8 cellular contexts compared by ENCODE assay signal in genomic region chr7:97927797-97928748, GRCh38. TPM values are rescaled to one million over a fixed set of nuclear protein-coding genes. Genes with fewer than 3 reads are reported as not detected.
DNase-seq lines count a peak whose midpoint lies in the region; TF ChIP-seq lines count a peak whose summit lies in the region.
"Not testable (repeated sequence)": the region's sequence is repeated elsewhere in the genome, so short reads cannot be mapped to it uniquely, and the experiment has no call there.

No MANE protein-coding gene starts in this region.

- H3K9me3 ChIP-seq in colonic mucosa; subcutaneous abdominal adipose tissue (ENCODE audit: control insufficient read depth in 5 of 5, low read length in 5 of 5): not testable (repeated sequence)

- not testable (repeated sequence) for H3K27me3 ChIP-seq in colonic mucosa; rectal smooth muscle tissue (ENCODE audit: control insufficient read depth, insufficient read depth, low read length); subcutaneous abdominal adipose tissue (ENCODE audit: control insufficient read depth in 5 of 5, insufficient read depth in 4 of 5, low read length in 5 of 5)

- TF ChIP-seq CTCF in colonic mucosa (IDR thresholded peaks at IDR 0.05): peak; percentile 76

- DNase-seq in DMS53 (lab: John Stamatoyannopoulos, UW) (peak; percentile 57), HuH-7.5 (ENCODE audit: low spot score) (peak; percentile 53), OCI-M1 (lab: John Stamatoyannopoulos, UW) (peak; percentile 63), colonic mucosa (peak; percentile 55), iPS-NIHi11 (ENCODE audit: low spot score) (peak; percentile 92)
- DNase-seq in activated CD8-positive, alpha-beta memory T cell treated with anti-CD3 and anti-CD28 coated beads, Interleukin-2, amount 50 U/mL, for 1 hour (ENCODE audit: extremely low read depth): peak; percentile 4

- not testable (repeated sequence) for H3K9ac ChIP-seq in colonic mucosa (ENCODE audit: low read depth in 2 of 2, low read length in 2 of 2); rectal smooth muscle tissue (ENCODE audit: low read length); subcutaneous abdominal adipose tissue (ENCODE audit: low read length in 5 of 5)

- not testable (repeated sequence) for H3K4me1 ChIP-seq in colonic mucosa; rectal smooth muscle tissue (ENCODE audit: control insufficient read depth, insufficient read depth, low read length); subcutaneous abdominal adipose tissue (ENCODE audit: control insufficient read depth in 5 of 5, insufficient read depth in 5 of 5, low read length in 5 of 5)

- intact Hi-C loops in colonic mucosa (cut with DNase I): not testable (repeated sequence)

- peak overlapping the region; percentile 39 for H3K4me3 ChIP-seq in colonic mucosa
- peak overlapping the region; percentile 57 for H3K4me3 ChIP-seq in rectal smooth muscle tissue (ENCODE audit: low read length)
- peak overlapping the region in 3 of 5 donors; percentile 34 to 57 (median 56) for H3K4me3 ChIP-seq in subcutaneous abdominal adipose tissue (ENCODE audit: low read depth in 1 of 5, low read length in 5 of 5)

- not testable (repeated sequence) for H3K27ac ChIP-seq in colonic mucosa; rectal smooth muscle tissue (ENCODE audit: low read depth, low read length); subcutaneous abdominal adipose tissue (ENCODE audit: low read depth, low read length)

- not testable (repeated sequence) for H3K36me3 ChIP-seq in colonic mucosa; rectal smooth muscle tissue (ENCODE audit: control insufficient read depth, insufficient read depth, low read length); subcutaneous abdominal adipose tissue (ENCODE audit: control insufficient read depth in 5 of 5, insufficient read depth in 5 of 5, low read length in 5 of 5)

RNA-seq across cellular contexts. Expression of gene ASNS, which starts 55.9 kb away (rescaled TPM):
- 10 to 100 TPM; 16.0 to 48.3 TPM for total RNA-seq in colonic mucosa

Comparison
In these comparisons a context has a peak if more than half of its experiments do, and no peak if none do; other contexts are left out.
1. DNase-seq: peak in every context shown above with its lines; median percentile 92 in iPS-NIHi11; 63 in OCI-M1; 57 in DMS53; 55 in colonic mucosa; 53 in HuH-7.5; 4 in activated CD8-positive, alpha-beta memory T cell treated with anti-CD3 and anti-CD28 coated beads, Interleukin-2, amount 50 U/mL, for 1 hour.